ENCODE assay signal across 8 cellular contexts in genomic region chr7:22822486-22823141, GRCh38. TPM values are rescaled to one million over a fixed set of nuclear protein-coding genes. Genes with fewer than 3 reads are reported as not detected.
DNase-seq lines count a peak whose midpoint lies in the region; ATAC-seq, FAIRE-seq and TF ChIP-seq lines count a peak whose summit lies in the region.

Gene TOMM7, minus strand, starts transcription at chr7:22822849. Its CDS starts 70 bp downstream, at chr7:22822779.

- DNase-seq in GM12892 (ENCODE audit: insufficient read length) = peak; percentile 81
- peak; percentile 97 for DNase-seq in NCI-H146 (lab: John Stamatoyannopoulos, UW)
- DNase-seq in T-helper 1 cell = peak; percentile 78 to 96 (median 86)
- DNase-seq in adrenal gland = peak; percentile 89 to 95 (median 92)
- DNase-seq in heart left ventricle = peak; percentile 91 to 94 (median 93)
- DNase-seq in pons (ENCODE audit: low spot score) = peak; percentile 96
- DNase-seq in type B pancreatic cell (ENCODE audit: extremely low spot score, unreplicated experiment) = peak; percentile 90

- intact Hi-C loops in adrenal gland (cut with DNase I) (no loop called here), heart left ventricle (cut with DNase I) (loop anchor here in 7 of 10 donors (1.0 to 10.0 kb wide), 5 partner anchors 32 to 261 kb away; no protein-coding TSS in a partner anchor)

- TF ChIP-seq CTCF in adrenal gland (IDR thresholded peaks at IDR 0.05) (peak; percentile 33 to 59 (median 50)), heart left ventricle (IDR thresholded peaks at IDR 0.05) (peak; percentile 8 to 70 (median 54)), type B pancreatic cell (conservative IDR thresholded peaks at IDR 0.05) (peak; percentile 17)

- 0 to 2% (median 1%) methylated on average over 17 to 38 of the region's 38 CpGs for WGBS in adrenal gland, 4 donors
- WGBS in heart left ventricle, 4 donors = 0% methylated on average over 38 of the region's 38 CpGs

- peak; percentile 88 for ATAC-seq in HG02852 (IDR thresholded peaks at IDR 0.05; ENCODE audit: unreplicated experiment)
- peak; percentile 96 to 98 (median 96) for ATAC-seq in heart left ventricle

- peaks cover 23% of the 10 kb centered on the region for H3K27me3 Mint-ChIP-seq in type B pancreatic cell

- H3K27ac ChIP-seq in adrenal gland (peak within 1 kb of the TSS in 4 of 5 donors; percentile 30 to 89 (median 72)), heart left ventricle (peak within 1 kb of the TSS in 11 of 12 donors; percentile 66 to 91 (median 85))

- H3K9me3 Mint-ChIP-seq in type B pancreatic cell = no peaks in the 10 kb centered on the region

- H3K4me3 ChIP-seq in adrenal gland = peak within 1 kb of the TSS; percentile 36 to 92 (median 64)
- H3K4me3 ChIP-seq in heart left ventricle = peak within 1 kb of the TSS; percentile 56 to 97 (median 80)

- no peaks in the 10 kb centered on the region for H3K9me3 ChIP-seq in adrenal gland (replicated peaks in 1 of 3)
- no peaks in the 10 kb centered on the region for H3K9me3 ChIP-seq in heart left ventricle

- peaks cover 9% of the 10 kb centered on the region for H3K36me3 Mint-ChIP-seq in type B pancreatic cell

- peak; percentile 99 for FAIRE-seq in GM12892 (lab: Jason Lieb, UNC)

- peak; percentile 83 for TF ChIP-seq POLR2A in GM12892 (IDR thresholded peaks at IDR 0.05; ENCODE audit: low read depth, low read length)
- peak; percentile 52 to 71 for TF ChIP-seq POLR2A in adrenal gland (IDR thresholded peaks at IDR 0.05)
- peak in 1 of 2 donors; percentile 70 for TF ChIP-seq POLR2A in heart left ventricle (IDR thresholded peaks at IDR 0.05)

- H3K36me3 ChIP-seq in adrenal gland (replicated peaks in 1 of 2) (no peaks in the 10 kb centered on the region), heart left ventricle (peaks cover 0 to 10% (median 4%) of the 10 kb centered on the region in 9 donors)

- H3K4me3 Mint-ChIP-seq in type B pancreatic cell = peak within 1 kb of the TSS; percentile 98

- H3K4me1 Mint-ChIP-seq in type B pancreatic cell (ENCODE audit: unreplicated experiment) = peaks cover 13% of the 10 kb centered on the region

- no peaks in the 10 kb centered on the region for H3K27me3 ChIP-seq in adrenal gland
- H3K27me3 ChIP-seq in heart left ventricle = no peaks in the 10 kb centered on the region

- H3K27ac Mint-ChIP-seq in type B pancreatic cell = peak within 1 kb of the TSS; percentile 92

- H3K4me1 ChIP-seq in adrenal gland (replicated peaks in 1 of 2) = peaks cover 10 to 30% of the 10 kb centered on the region in 2 donors
- peaks cover 0 to 37% (median 20%) of the 10 kb centered on the region in 12 donors for H3K4me1 ChIP-seq in heart left ventricle

RNA-seq across cellular contexts. Expression of gene TOMM7, which starts in this region (rescaled TPM):
- polyA plus RNA-seq in GM12892 (2012; ENCODE audit: missing spikeins) = 1,193 TPM
- total RNA-seq in adrenal gland (100 to 1,000 TPM in 7 of 8 donors, 10 to 100 TPM in 1; 94.2 to 574 (median 327) TPM), heart left ventricle (100 to 1,000 TPM; 137 to 529 (median 399) TPM), type B pancreatic cell (ENCODE audit: low replicate concordance) (222 and 327 TPM in 2 replicates)
- polyA plus RNA-seq in adrenal gland (100 to 1,000 TPM; 185 to 326 (median 199) TPM), heart left ventricle (100 to 1,000 TPM; 253 to 341 TPM)

Comparison
In these comparisons a context has a peak if more than half of its experiments do, and no peak if none do; other contexts are left out.
1. Peak in every context shown above with its lines: DNase-seq, ATAC-seq, H3K4me3 ChIP-seq and H3K27ac ChIP-seq.
2. intact Hi-C loops: an anchor here in heart left ventricle (1.0 to 10.0 kb wide); none called in adrenal gland.